ENCODE assay signal across 1 cellular context in genomic region chr6:76683985-76684384, GRCh38.
TF ChIP-seq lines count a peak whose summit lies in the region.

No MANE protein-coding gene starts in this region.

TF ChIP-seq in H1, 55 proteins besides CTCF, POLR2A, EP300 and RAD21 (continued from another document):
- TF ChIP-seq SIN3A (conservative IDR thresholded peaks at IDR 0.05 in 1 of 2, IDR thresholded peaks at IDR 0.05 in 1 of 2; ENCODE audit: low read depth in 1 of 2, low read length in 2 of 2) (no peak), TCF12 (IDR thresholded peaks at IDR 0.05; ENCODE audit: low read depth, low read length) (no peak), MAX (IDR thresholded peaks at IDR 0.05) (no peak), ATF3 (IDR thresholded peaks at IDR 0.05; ENCODE audit: insufficient read depth, low read depth, low read length) (no peak), RFX5 (IDR thresholded peaks at IDR 0.05; ENCODE audit: borderline replicate concordance, low read depth, low read length) (no peak), SIX5 (IDR thresholded peaks at IDR 0.05; ENCODE audit: low read depth, low read length) (no peak), SP4 (IDR thresholded peaks at IDR 0.05; ENCODE audit: low read length) (no peak), SIRT6 (IDR thresholded peaks at IDR 0.05; ENCODE audit: low read length) (no peak), SRF (IDR thresholded peaks at IDR 0.05; ENCODE audit: low read depth, low read length) (no peak), EGR1 (IDR thresholded peaks at IDR 0.05; ENCODE audit: borderline replicate concordance, low read depth, low read length) (no peak), EZH2 (IDR thresholded peaks at IDR 0.05; ENCODE audit: low read depth, low read length, severe bottlenecking) (no peak), HDAC2 (IDR thresholded peaks at IDR 0.05; ENCODE audit: borderline replicate concordance in 1 of 2, low read depth in 2 of 2, low read length in 2 of 2) (no peak), CBX8 (IDR thresholded peaks at IDR 0.05; ENCODE audit: borderline replicate concordance, low read depth, low read length) (no peak), CREB1 (IDR thresholded peaks at IDR 0.05) (no peak), BRCA1 (IDR thresholded peaks at IDR 0.05; ENCODE audit: low read depth, low read length) (no peak), KDM4A (IDR thresholded peaks at IDR 0.05; ENCODE audit: low read depth, low read length, severe bottlenecking) (no peak)
